10 cellular contexts compared by ENCODE assay signal in the genomic region with DNA sequence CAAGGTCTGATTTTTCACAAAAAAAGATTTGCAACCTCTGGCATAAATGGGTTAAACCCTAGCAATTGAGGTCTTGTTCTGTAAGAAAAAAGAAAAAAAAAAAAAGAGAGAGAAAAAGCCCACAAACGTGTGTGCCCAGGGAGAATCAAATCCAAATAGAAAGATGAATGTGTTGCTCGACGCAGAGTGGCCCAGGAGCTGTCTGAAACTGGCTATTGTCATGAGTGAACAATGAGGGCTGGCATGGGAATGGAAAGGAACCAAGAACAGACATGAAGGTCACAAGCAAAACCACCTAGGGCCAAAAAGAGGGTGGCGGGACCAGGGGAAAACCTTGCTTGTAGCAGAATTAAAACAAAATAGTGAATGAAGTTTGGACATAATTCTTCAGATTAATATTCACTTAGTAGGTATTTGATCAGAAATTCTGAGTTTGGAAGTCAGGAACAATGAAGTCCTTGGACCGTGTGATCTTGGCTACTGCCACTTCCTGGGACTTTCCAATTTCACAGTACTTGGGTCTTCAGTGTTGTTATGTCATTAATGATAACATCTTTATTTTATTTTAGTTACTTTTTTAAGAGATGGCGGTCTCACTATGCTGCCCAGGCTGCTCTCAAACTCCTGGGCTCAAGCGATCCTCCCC. TPM values are rescaled to one million over a fixed set of nuclear protein-coding genes. Genes with fewer than 3 reads are reported as not detected.
DNase-seq lines count a peak whose midpoint lies in the region; ATAC-seq and TF ChIP-seq lines count a peak whose summit lies in the region.
"Had no signal": no experiment of that assay in that cellular context is flagged by ENCODE, and none has a peak within 500 bp of the region (broad histone marks: within the 10 kb centered on the region; RNA-seq: fewer than 3 reads in every experiment).

No MANE protein-coding gene starts in this region.

- no peaks in the 10 kb centered on the region for H3K27me3 ChIP-seq in left ventricle myocardium inferior (ENCODE audit: low read depth)
- no peaks in the 10 kb centered on the region for H3K27me3 ChIP-seq in adipocyte (replicated peaks; ENCODE audit: control insufficient read depth, insufficient read depth, low read length)
- no peaks in the 10 kb centered on the region for H3K27me3 ChIP-seq in left lung
- H3K27me3 ChIP-seq in upper lobe of right lung = no peaks in the 10 kb centered on the region

- intact Hi-C loops in left ventricle myocardium inferior (cut with micrococcal nuclease) = no loop called here
- intact Hi-C loops in cardiac septum (cut with DNase I) = no loop called here
- intact Hi-C loops in left lung (cut with DNase I) = no loop called here
- intact Hi-C loops in upper lobe of right lung (cut with DNase I) = no loop called here

- H3K36me3 ChIP-seq in left ventricle myocardium inferior = peaks cover 46% of the 10 kb centered on the region
- H3K36me3 ChIP-seq in adipocyte (ENCODE audit: control insufficient read depth, insufficient read depth, low read length, severe bottlenecking) = peaks cover 59% of the 10 kb centered on the region
- peaks cover 0 to 62% of the 10 kb centered on the region in 2 donors for H3K36me3 ChIP-seq in left lung
- peaks cover 58% of the 10 kb centered on the region for H3K36me3 ChIP-seq in upper lobe of right lung

- H3K4me3 ChIP-seq in left ventricle myocardium inferior = peak overlapping the region; percentile 93
- H3K4me3 ChIP-seq in adipocyte (ENCODE audit: low read length) = peak overlapping the region; percentile 98
- peak overlapping the region in 1 of 2 donors; percentile 100 for H3K4me3 ChIP-seq in left lung
- H3K4me3 ChIP-seq in upper lobe of right lung = peak overlapping the region; percentile 90

- H3K4me1 ChIP-seq in left ventricle myocardium inferior (peaks cover 86% of the 10 kb centered on the region), adipocyte (ENCODE audit: control insufficient read depth, insufficient read depth, low read length) (peaks cover 77% of the 10 kb centered on the region), left lung (peaks cover 46 to 83% of the 10 kb centered on the region in 2 donors), upper lobe of right lung (peaks cover 73% of the 10 kb centered on the region)

- ATAC-seq in left lung = no peak
- ATAC-seq in upper lobe of right lung = no peak
- no peak for ATAC-seq in HG03439 (IDR thresholded peaks at IDR 0.05; ENCODE audit: unreplicated experiment)

- peak overlapping the region; percentile 99 for H3K27ac ChIP-seq in left ventricle myocardium inferior (replicated peaks)
- peak overlapping the region; percentile 97 to 99 for H3K27ac ChIP-seq in left lung
- H3K27ac ChIP-seq in upper lobe of right lung = peak overlapping the region; percentile 34

- TF ChIP-seq CTCF in left ventricle myocardium inferior (IDR thresholded peaks at IDR 0.05; ENCODE audit: borderline replicate concordance) (no peak), left lung (IDR thresholded peaks at IDR 0.05) (no peak), upper lobe of right lung (IDR thresholded peaks at IDR 0.05) (no peak)

- H3K9me3 ChIP-seq in left ventricle myocardium inferior (replicated peaks) = no peaks in the 10 kb centered on the region
- no peaks in the 10 kb centered on the region for H3K9me3 ChIP-seq in adipocyte (ENCODE audit: control insufficient read depth, low read length)
- no peaks in the 10 kb centered on the region for H3K9me3 ChIP-seq in left lung
- H3K9me3 ChIP-seq in upper lobe of right lung = no peaks in the 10 kb centered on the region

- peak overlapping the region; percentile 100 for H3K9ac ChIP-seq in adipocyte (ENCODE audit: low read length)

- DNase-seq in left ventricle myocardium inferior (no peak), cardiac septum (ENCODE audit: low spot score) (no peak), adipocyte (ENCODE audit: low read depth) (no peak), left lung (no peak), upper lobe of right lung (no peak), NCI-H1436 treated with DMSO at 0.1 percent for 48 hours (lab: John Stamatoyannopoulos, UW) (no peak), SKM-1 treated with dmso at 0.1 percent for 144 hours (lab: John Stamatoyannopoulos, UW; ENCODE audit: unreplicated experiment) (no peak)
- DNase-seq: NCI-H187 treated with DMSO at 0.1 percent for 48 hours; stimulated activated CD8-positive, alpha-beta memory T cell treated with anti-CD3 and anti-CD28 coated beads, Interleukin-4, amount 100 ng/mL, for 48 hours had no signal

RNA-seq across cellular contexts. Expression of a gene that starts 3.1 kb away (rescaled TPM):
- 124 TPM for total RNA-seq in left ventricle myocardium inferior
- 166 TPM for total RNA-seq in cardiac septum
- 1,000 to 10,000 TPM in 1 of 2 donors, 100 to 1,000 TPM in 1; 753 to 1,734 TPM for total RNA-seq in left lung
- 640 TPM for total RNA-seq in upper lobe of right lung

RNA-seq across cellular contexts. Expression of a gene that starts 57.9 kb away (rescaled TPM):
- 141 TPM for total RNA-seq in left ventricle myocardium inferior
- total RNA-seq in cardiac septum = 102 TPM
- total RNA-seq in left lung = 10 to 100 TPM; 73.3 to 76.8 TPM
- 99.6 TPM for total RNA-seq in upper lobe of right lung

Comparison
In these comparisons a context has a peak if more than half of its experiments do, and no peak if none do; other contexts are left out.
1. H3K27ac ChIP-seq: peak in every context shown above with its lines; median percentile 99 in left ventricle myocardium inferior; 98 in left lung; 34 in upper lobe of right lung.